In genomic region chr3:111864821-111865656, GRCh38 we compare ENCODE assay signal across 9 cellular contexts. TPM values are rescaled to one million over a fixed set of nuclear protein-coding genes. Genes with fewer than 3 reads are reported as not detected.
DNase-seq lines count a peak whose midpoint lies in the region; ATAC-seq and TF ChIP-seq lines count a peak whose summit lies in the region.
"Had no signal": no experiment of that assay in that cellular context is flagged by ENCODE, and none has a peak within 500 bp of the region (broad histone marks: within the 10 kb centered on the region; RNA-seq: fewer than 3 reads in every experiment).

No MANE protein-coding gene starts in this region.

- ATAC-seq in HG03108 (IDR thresholded peaks at IDR 0.05; ENCODE audit: unreplicated experiment): no peak
- ATAC-seq in activated naive CD8-positive, alpha-beta T cell treated with anti-CD3 and anti-CD28 coated beads, Interleukin-2, amount 50 U/mL, for 24 hours: no peak

- H3K36me3 ChIP-seq in OCI-LY3 (replicated peaks; ENCODE audit: low read depth, low read length) (no peaks in the 10 kb centered on the region), fibroblast of lung (ENCODE audit: control insufficient read depth, insufficient read depth, low read length) (no peaks in the 10 kb centered on the region)

- peak overlapping the region; percentile 99 for H3K4me3 Mint-ChIP-seq in osteocyte (ENCODE audit: unreplicated experiment)
- no peak overlapping the region for H3K4me3 Mint-ChIP-seq in activated naive CD8-positive, alpha-beta T cell treated with anti-CD3 and anti-CD28 coated beads, Interleukin-2, amount 50 U/mL, for 24 hours

- H4K20me1 ChIP-seq in OCI-LY3 (ENCODE audit: insufficient read depth, low read length): no peaks in the 10 kb centered on the region
- H4K20me1 ChIP-seq in fibroblast of lung (ENCODE audit: control insufficient read depth, extremely low read depth, insufficient read depth, low read length): no peaks in the 10 kb centered on the region

- H3K9me3 ChIP-seq in OCI-LY3 (ENCODE audit: insufficient read depth, low read length) (no peaks in the 10 kb centered on the region), fibroblast of lung (ENCODE audit: control insufficient read depth, insufficient read depth, low read depth, low read length) (no peaks in the 10 kb centered on the region)

- peak; percentile 88 for DNase-seq in AG10803 (ENCODE audit: low read depth)
- peak; percentile 80 to 99 for DNase-seq in fibroblast of lung (ENCODE audit: low read depth in 2 of 2)
- no peak for DNase-seq in osteocyte (ENCODE audit: extremely low spot score, unreplicated experiment)
- no peak for DNase-seq in activated naive CD8-positive, alpha-beta T cell treated with anti-CD3 and anti-CD28 coated beads, Interleukin-2, amount 50 U/mL, for 24 hours
- DNase-seq in UCSD-AML1 (lab: John Stamatoyannopoulos, UW; ENCODE audit: unreplicated experiment): no peak
- no peak for DNase-seq in NCI-H1694 (lab: John Stamatoyannopoulos, UW)
- DNase-seq: caudate nucleus had no signal

- TF ChIP-seq CTCF in AG10803 (conservative IDR thresholded peaks at IDR 0.05; ENCODE audit: low read length) (peak; percentile 58), OCI-LY3 (IDR thresholded peaks at IDR 0.05; ENCODE audit: low read depth, low read length) (peak; percentile 38), fibroblast of lung (conservative IDR thresholded peaks at IDR 0.05 in 1 of 2, IDR thresholded peaks at IDR 0.05 in 1 of 2; ENCODE audit: low read depth in 1 of 2, low read length in 2 of 2) (peak; percentile 35 to 44), osteocyte (IDR thresholded peaks at IDR 0.05) (peak; percentile 54)

- H2AFZ ChIP-seq in OCI-LY3 (ENCODE audit: low read depth, low read length) (no peak overlapping the region), fibroblast of lung (ENCODE audit: low read length) (no peak overlapping the region)

- H3K27me3 Mint-ChIP-seq in osteocyte (ENCODE audit: unreplicated experiment): no peaks in the 10 kb centered on the region
- peaks cover 11% of the 10 kb centered on the region for H3K27me3 Mint-ChIP-seq in activated naive CD8-positive, alpha-beta T cell treated with anti-CD3 and anti-CD28 coated beads, Interleukin-2, amount 50 U/mL, for 24 hours

- H3K4me3 ChIP-seq in AG10803 (ENCODE audit: low read length): no peak overlapping the region
- no peak overlapping the region for H3K4me3 ChIP-seq in OCI-LY3 (ENCODE audit: low read length)
- H3K4me3 ChIP-seq in fibroblast of lung (replicated peaks in 1 of 4; ENCODE audit: control extremely low read depth in 1 of 4, insufficient read depth in 1 of 4, low read depth in 3 of 4, low read length in 4 of 4): no peak overlapping the region

- H3K4me1 ChIP-seq in OCI-LY3 (ENCODE audit: low read length) (peaks cover 25% of the 10 kb centered on the region), fibroblast of lung (ENCODE audit: control insufficient read depth, extremely low read depth, insufficient read depth, low read length) (peaks cover 2% of the 10 kb centered on the region)

- H3K4me1 Mint-ChIP-seq in osteocyte (ENCODE audit: unreplicated experiment): peaks cover 71% of the 10 kb centered on the region
- peaks cover 9% of the 10 kb centered on the region for H3K4me1 Mint-ChIP-seq in activated naive CD8-positive, alpha-beta T cell treated with anti-CD3 and anti-CD28 coated beads, Interleukin-2, amount 50 U/mL, for 24 hours

- H3K27me3 ChIP-seq in OCI-LY3 (ENCODE audit: low read depth, low read length): peaks cover 18% of the 10 kb centered on the region
- H3K27me3 ChIP-seq in fibroblast of lung (ENCODE audit: control insufficient read depth, insufficient read depth, low read length): no peaks in the 10 kb centered on the region

- peak overlapping the region; percentile 84 for H3K27ac Mint-ChIP-seq in osteocyte (ENCODE audit: unreplicated experiment)
- no peak overlapping the region for H3K27ac Mint-ChIP-seq in activated naive CD8-positive, alpha-beta T cell treated with anti-CD3 and anti-CD28 coated beads, Interleukin-2, amount 50 U/mL, for 24 hours

- H3K27ac ChIP-seq in OCI-LY3 (ENCODE audit: low read length) (no peak overlapping the region), fibroblast of lung (ENCODE audit: insufficient read depth, low read length) (peak overlapping the region; percentile 52)

- no peaks in the 10 kb centered on the region for H3K79me2 ChIP-seq in OCI-LY3 (ENCODE audit: low read length)
- peaks cover 66% of the 10 kb centered on the region for H3K79me2 ChIP-seq in fibroblast of lung (ENCODE audit: control insufficient read depth, insufficient read depth, low read length)

- H3K9ac ChIP-seq in OCI-LY3 (ENCODE audit: low read length) (no peak overlapping the region), fibroblast of lung (ENCODE audit: insufficient read depth, low read length) (no peak overlapping the region)

- H3K4me2 ChIP-seq in OCI-LY3 (ENCODE audit: low read length) (no peak overlapping the region), fibroblast of lung (ENCODE audit: extremely low read depth, insufficient read depth, low read length) (peak overlapping the region; percentile 56)

- peaks cover 19% of the 10 kb centered on the region for H3K36me3 Mint-ChIP-seq in osteocyte (ENCODE audit: unreplicated experiment)
- no peaks in the 10 kb centered on the region for H3K36me3 Mint-ChIP-seq in activated naive CD8-positive, alpha-beta T cell treated with anti-CD3 and anti-CD28 coated beads, Interleukin-2, amount 50 U/mL, for 24 hours (ENCODE audit: low read depth)

- H3K9me3 Mint-ChIP-seq in osteocyte (ENCODE audit: unreplicated experiment): no peaks in the 10 kb centered on the region
- no peaks in the 10 kb centered on the region for H3K9me3 Mint-ChIP-seq in activated naive CD8-positive, alpha-beta T cell treated with anti-CD3 and anti-CD28 coated beads, Interleukin-2, amount 50 U/mL, for 24 hours

RNA-seq across cellular contexts. Expression of gene PHLDB2, which starts 6.0 kb away (rescaled TPM):
- total RNA-seq in fibroblast of lung (43.4 and 47.9 TPM in 2 replicates), osteocyte (134 and 138 TPM in 2 replicates)
- 14.3 and 33.8 TPM in 2 replicates for polyA plus RNA-seq in fibroblast of lung
- polyA plus RNA-seq in fibroblast of lung (2012): 12.3 and 30.8 TPM in 2 replicates
- 6.7 and 37.4 TPM in 2 replicates for polyA minus RNA-seq in fibroblast of lung (ENCODE audit: low replicate concordance)

Comparison
In these comparisons a context has a peak if more than half of its experiments do, and no peak if none do; other contexts are left out.
1. DNase-seq: peak in AG10803 (single experiment) and fibroblast of lung (2 of 2); none in osteocyte (single experiment), activated naive CD8-positive, alpha-beta T cell treated with anti-CD3 and anti-CD28 coated beads, Interleukin-2, amount 50 U/mL, for 24 hours (single experiment), UCSD-AML1 (single experiment) and NCI-H1694 (single experiment).
2. Peak in every context shown above with its lines, with median percentiles within 50 percentile points of each other: CTCF ChIP-seq.